ENCODE assay signal across 8 cellular contexts in genomic region chr18:13159579-13159978, GRCh38. TPM values are rescaled to one million over a fixed set of nuclear protein-coding genes. Genes with fewer than 3 reads are reported as not detected.
DNase-seq lines count a peak whose midpoint lies in the region; ATAC-seq and TF ChIP-seq lines count a peak whose summit lies in the region.

No MANE protein-coding gene starts in this region.

- no TSS peak for BruUV-seq in mammary epithelial cell (replicated peaks; lab: Mats Ljungman, UMichigan)

- intact Hi-C loops in mammary epithelial cell (cut with micrococcal nuclease) (loop anchor here (1.0 to 5.0 kb wide), 3 partner anchors 156 to 432 kb away; no protein-coding TSS in a partner anchor), thyroid gland (cut with DNase I) (no loop called here)

- H3K4me2 ChIP-seq in DND-41 (ENCODE audit: insufficient read depth, low read length) (peak overlapping the region; percentile 15; the same call in 1 of the 2 replicates), mammary epithelial cell (ENCODE audit: insufficient read depth, low read depth, low read length) (peak overlapping the region; percentile 58)

- H4K20me1 ChIP-seq in DND-41 (ENCODE audit: insufficient read depth, low read length): no peaks in the 10 kb centered on the region
- H4K20me1 ChIP-seq in mammary epithelial cell (ENCODE audit: insufficient read depth, low read length): no peaks in the 10 kb centered on the region

- H3K4me3 ChIP-seq in DND-41 (ENCODE audit: low read depth in 1 of 2, low read length in 2 of 2) (no peak overlapping the region), HL-60 (replicated peaks; ENCODE audit: insufficient read depth, low read length) (no peak overlapping the region), mammary epithelial cell (replicated peaks in 1 of 3; ENCODE audit: insufficient read depth in 1 of 3, low read depth in 2 of 3, low read length in 3 of 3) (no peak overlapping the region), thyroid gland (replicated peaks in 1 of 3) (no peak overlapping the region)

- CTCF ChIA-PET in mammary epithelial cell (lab: Charles Lee; ENCODE audit: low non-redundant PET): interaction anchor here (0.5 to 0.8 kb wide), 5 partner anchors 47 to 945 kb away, joined by 3 to 9 read pairs (median 3); no protein-coding TSS in a partner anchor

- no peaks in the 10 kb centered on the region for H3K36me3 ChIP-seq in DND-41 (ENCODE audit: insufficient read depth, low read length)
- no peaks in the 10 kb centered on the region for H3K36me3 ChIP-seq in mammary epithelial cell (ENCODE audit: insufficient read depth, low read length)
- H3K36me3 ChIP-seq in thyroid gland: no peaks in the 10 kb centered on the region

- H2AFZ ChIP-seq in DND-41 (ENCODE audit: low read depth, low read length) (peak overlapping the region; percentile 64), mammary epithelial cell (ENCODE audit: low read depth, low read length) (no peak overlapping the region)

- DNase-seq in DND-41 (peak; percentile 56), HL-60 (ENCODE audit: low read depth in 1 of 2, low spot score in 1 of 2) (peak; percentile 57 to 58), NOMO-1 (lab: John Stamatoyannopoulos, UW; ENCODE audit: unreplicated experiment in 2 of 2) (peak; percentile 15 to 49), mammary epithelial cell (peak; percentile 52), kidney glomerular epithelial cell (lab: John Stamatoyannopoulos, UW) (peak; percentile 68), thyroid gland (no peak)
- no peak for DNase-seq in effector CD8-positive, alpha-beta T cell (lab: John Stamatoyannopoulos, UW)

- no peaks in the 10 kb centered on the region for H3K27me3 ChIP-seq in DND-41 (ENCODE audit: insufficient read depth, low read length, poor library complexity)
- H3K27me3 ChIP-seq in HL-60 (ENCODE audit: insufficient read depth, poor library complexity, severe bottlenecking): no peaks in the 10 kb centered on the region
- H3K27me3 ChIP-seq in mammary epithelial cell (ENCODE audit: insufficient read depth, low read length): no peaks in the 10 kb centered on the region
- no peaks in the 10 kb centered on the region for H3K27me3 ChIP-seq in thyroid gland

- H3K9ac ChIP-seq in DND-41 (ENCODE audit: low read depth, low read length) (no peak overlapping the region), mammary epithelial cell (ENCODE audit: insufficient read depth, low read length) (no peak overlapping the region)

- WGBS in mammary epithelial cell (ENCODE audit: low coverage, missing lambda C conversion rate): 10% methylated on average over 5 of the region's 5 CpGs
- WGBS in thyroid gland, 2 donors: 39 to 42% methylated on average over 5 of the region's 5 CpGs

- H3K79me2 ChIP-seq in DND-41 (ENCODE audit: insufficient read depth, low read length) (no peaks in the 10 kb centered on the region), mammary epithelial cell (ENCODE audit: insufficient read depth, low read length) (no peaks in the 10 kb centered on the region)

- no peak for TF ChIP-seq POLR2A in thyroid gland (IDR thresholded peaks at IDR 0.05)

- H3K27ac ChIP-seq in DND-41 (ENCODE audit: low read length): no peak overlapping the region
- H3K27ac ChIP-seq in HL-60 (replicated peaks): no peak overlapping the region
- no peak overlapping the region for H3K27ac ChIP-seq in mammary epithelial cell (ENCODE audit: insufficient read depth, low read depth, low read length)
- no peak overlapping the region for H3K27ac ChIP-seq in thyroid gland

- peaks cover 4% of the 10 kb centered on the region for H3K4me1 ChIP-seq in DND-41 (ENCODE audit: insufficient read depth, low read length)
- H3K4me1 ChIP-seq in mammary epithelial cell (ENCODE audit: insufficient read depth, low read length): no peaks in the 10 kb centered on the region
- H3K4me1 ChIP-seq in thyroid gland: no peaks in the 10 kb centered on the region

- ATAC-seq in DND-41 (ENCODE audit: insufficient read depth, low read depth) (peak; percentile 89), HG03196 (IDR thresholded peaks at IDR 0.05; ENCODE audit: unreplicated experiment) (no peak)

- in situ Hi-C loops in mammary epithelial cell (cut with MboI; ENCODE audit: low sequenced_read_pairs in 2 of 2): loop anchor here (25.0 kb wide), 1 partner anchor 422 kb away; no protein-coding TSS in a partner anchor

- peak; percentile 88 for TF ChIP-seq CTCF in DND-41 (IDR thresholded peaks at IDR 0.05; ENCODE audit: borderline replicate concordance, extremely low read depth, low read length, poor library complexity, severe bottlenecking)
- peak; percentile 76 for TF ChIP-seq CTCF in HL-60 (IDR thresholded peaks at IDR 0.05; ENCODE audit: insufficient read depth, low read length)
- peak; percentile 74 to 79 for TF ChIP-seq CTCF in mammary epithelial cell (conservative IDR thresholded peaks at IDR 0.05 in 1 of 2, IDR thresholded peaks at IDR 0.05 in 1 of 2; ENCODE audit: extremely low read depth in 1 of 2, insufficient read depth in 1 of 2, low read depth in 1 of 2, low read length in 2 of 2)
- TF ChIP-seq CTCF in thyroid gland (IDR thresholded peaks at IDR 0.05): peak; percentile 55 to 80 (median 70)

- dilution Hi-C loops in mammary epithelial cell (cut with HindIII; ENCODE audit: low sequenced_read_pairs): no loop called here

- H3K9me3 ChIP-seq in DND-41 (ENCODE audit: insufficient read depth, low read length, severe bottlenecking): peaks cover 25% of the 10 kb centered on the region
- no peaks in the 10 kb centered on the region for H3K9me3 ChIP-seq in mammary epithelial cell (replicated peaks; ENCODE audit: insufficient read depth, low read length)
- H3K9me3 ChIP-seq in thyroid gland: no peaks in the 10 kb centered on the region

RNA-seq across cellular contexts. Expression of gene LDLRAD4, which starts 59.0 kb away (rescaled TPM):
- total RNA-seq in mammary epithelial cell: under 1 TPM in 1 of 2 donors, not detected in 1; 0.17 TPM
- polyA plus RNA-seq in mammary epithelial cell: not detected
- polyA minus RNA-seq in mammary epithelial cell: not detected
- total RNA-seq in thyroid gland: 10 to 100 TPM; 23.7 to 35.7 (median 29.7) TPM

Comparison
In these comparisons a context has a peak if more than half of its experiments do, and no peak if none do; other contexts are left out.
1. DNase-seq: peak in DND-41 (single experiment), HL-60 (2 of 2), NOMO-1 (2 of 2), mammary epithelial cell (single experiment) and kidney glomerular epithelial cell (single experiment); none in thyroid gland (0 of 2) and effector CD8-positive, alpha-beta T cell (single experiment).
2. RNA of gene LDLRAD4, which starts 59.0 kb away (total RNA-seq): 23.7 to 35.7 TPM in thyroid gland; 0.17 TPM in mammary epithelial cell; every median in the first group is over 10 times any median in the second.
3. Peak in every context shown above with its lines, with median percentiles within 50 percentile points of each other: CTCF ChIP-seq.